ENCODE assay signal across 8 cellular contexts in the genomic region with DNA sequence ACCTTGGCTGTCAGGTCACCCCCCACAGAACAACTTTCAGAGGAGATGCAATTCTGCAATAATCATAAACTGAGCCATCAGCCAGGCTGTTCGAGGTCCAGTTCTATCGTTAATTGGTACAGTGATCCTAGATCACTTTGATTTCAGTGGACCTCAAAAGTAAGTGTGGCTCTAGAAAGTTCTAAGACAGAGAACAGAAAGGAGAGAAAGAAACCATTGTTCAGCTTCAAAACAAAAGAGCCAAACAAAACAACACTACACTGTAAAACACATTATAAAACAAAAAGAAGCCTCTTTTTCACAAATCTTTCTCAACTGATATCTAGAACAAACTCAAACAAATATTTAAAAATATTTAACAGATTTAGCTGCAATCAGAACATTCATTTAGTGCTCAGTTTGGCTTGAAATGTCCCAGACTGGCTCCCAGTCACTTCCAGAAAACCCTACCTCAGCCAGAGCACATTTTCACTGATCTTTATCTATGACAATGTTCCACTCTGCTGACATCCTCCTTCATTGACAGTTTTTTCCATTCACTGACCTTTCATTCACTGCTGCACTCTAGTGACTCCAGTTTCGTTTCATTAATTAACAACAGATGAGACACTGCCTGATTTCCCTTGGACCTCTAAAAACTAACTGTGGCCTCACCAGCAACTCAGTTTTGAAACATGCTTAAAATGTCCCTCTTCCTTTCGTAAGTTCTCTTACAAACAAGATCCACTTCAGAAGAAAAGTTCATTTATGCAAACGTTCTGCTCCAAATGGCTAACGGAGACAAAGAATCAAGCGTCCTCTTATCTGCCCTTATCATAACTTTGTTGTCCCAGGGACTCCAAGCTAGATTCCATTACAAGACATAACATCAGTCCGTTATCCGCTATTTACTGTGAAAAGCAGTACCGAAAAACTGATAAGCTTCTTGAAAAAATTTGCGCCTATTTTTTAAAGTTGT. TPM values are rescaled to one million over a fixed set of nuclear protein-coding genes. Genes with fewer than 3 reads are reported as not detected.
DNase-seq lines count a peak whose midpoint lies in the region; ATAC-seq, FAIRE-seq and TF ChIP-seq lines count a peak whose summit lies in the region.

No MANE protein-coding gene starts in this region.

- DNase-seq in GM12891 (ENCODE audit: insufficient read length, low spot score) (peak; percentile 28), M059J (ENCODE audit: low read depth) (peak; percentile 75), dorsolateral prefrontal cortex (no peak), midbrain (lab: John Stamatoyannopoulos, UW) (peak; percentile 65), NCI-H1694 (lab: John Stamatoyannopoulos, UW) (no peak), cerebellum (ENCODE audit: low spot score) (no peak)
- DNase-seq in naive thymus-derived CD8-positive, alpha-beta T cell = no peak

- H3K27me3 ChIP-seq in dorsolateral prefrontal cortex = no peaks in the 10 kb centered on the region

- peak in 2 of 56 donors; percentile 13 to 17 for TF ChIP-seq CTCF in dorsolateral prefrontal cortex (IDR thresholded peaks at IDR 0.05 in 54 of 56, conservative IDR thresholded peaks at IDR 0.05 in 2 of 56; ENCODE audit: low read depth in 1 of 56, partially characterized antibody in 56 of 56)

- H3K27ac ChIP-seq in dorsolateral prefrontal cortex = peak overlapping the region; percentile 17 to 98 (median 86)

- H3K27ac Mint-ChIP-seq in naive thymus-derived CD8-positive, alpha-beta T cell = peak overlapping the region in 5 of 10 donors; percentile 4 to 75 (median 17)

- no peaks in the 10 kb centered on the region for H3K27me3 Mint-ChIP-seq in naive thymus-derived CD8-positive, alpha-beta T cell

- peak; percentile 44; the same call in 1 of the 2 replicates for TF ChIP-seq POLR2A in GM12891 (IDR thresholded peaks at IDR 0.05; ENCODE audit: low read depth, low read length)

- H3K4me3 ChIP-seq in dorsolateral prefrontal cortex = peak overlapping the region in 44 of 59 donors; percentile 0 to 55 (median 34)

- POLR2A ChIA-PET in naive thymus-derived CD8-positive, alpha-beta T cell (lab: Charles Lee) = no interaction called here

- H3K9me3 Mint-ChIP-seq in naive thymus-derived CD8-positive, alpha-beta T cell = no peaks in the 10 kb centered on the region

- FAIRE-seq in GM12891 (lab: Jason Lieb, UNC) = peak; percentile 93

- ATAC-seq in GM21526 (IDR thresholded peaks at IDR 0.05; ENCODE audit: low FRiP score, unreplicated experiment) = peak; percentile 85
- no peak for ATAC-seq in naive thymus-derived CD8-positive, alpha-beta T cell

- intact Hi-C loops in dorsolateral prefrontal cortex (cut with DNase I) = loop anchor here in 1 of 2 donors (10.0 kb wide), 1 partner anchor 109 kb away; a partner anchor contains a TSS

- peaks cover 20 to 47% (median 40%) of the 10 kb centered on the region in 4 donors for H3K4me1 Mint-ChIP-seq in naive thymus-derived CD8-positive, alpha-beta T cell

- H3K4me3 Mint-ChIP-seq in naive thymus-derived CD8-positive, alpha-beta T cell = peak overlapping the region in 1 of 10 donors; percentile 40

- H3K36me3 Mint-ChIP-seq in naive thymus-derived CD8-positive, alpha-beta T cell = peaks cover 0 to 15% (median 14%) of the 10 kb centered on the region in 3 donors

TF ChIP-seq in GM12891, 5 proteins besides CTCF, POLR2A, EP300 and RAD21:
- TF ChIP-seq TAF1 (IDR thresholded peaks at IDR 0.05; ENCODE audit: low read depth, low read length) (0 out of 2 replicates have a peak, but pooled peaks have one; percentile 20), PAX5 (IDR thresholded peaks at IDR 0.05; ENCODE audit: insufficient read depth, low read length, severe bottlenecking) (peak; percentile 81), SPI1 (IDR thresholded peaks at IDR 0.05; ENCODE audit: low read depth, low read length) (no peak; the same call in 1 of the 2 replicates)

RNA-seq across cellular contexts. Expression of a gene that starts 56.8 kb away (rescaled TPM):
- 22.6 TPM for polyA plus RNA-seq in GM12891 (2012; ENCODE audit: low read depth, missing spikeins)
- 11.1 and 13.3 TPM in 2 replicates for total RNA-seq in M059J (2014; rRNA removed; shearing (Covaris generic))
- total RNA-seq in dorsolateral prefrontal cortex (10 to 100 TPM; 12.2 to 57.9 (median 21.4) TPM), cerebellum (15.9 TPM)
- 10 to 100 TPM; 27.0 to 30.4 TPM for total RNA-seq in naive thymus-derived CD8-positive, alpha-beta T cell
- 1 to 10 TPM; 4.5 to 4.7 (median 4.6) TPM for polyA plus RNA-seq in naive thymus-derived CD8-positive, alpha-beta T cell

Comparison
In these comparisons a context has a peak if more than half of its experiments do, and no peak if none do; other contexts are left out.
1. DNase-seq: peak in GM12891 (single experiment), M059J (single experiment) and midbrain (single experiment); none in dorsolateral prefrontal cortex (0 of 10), NCI-H1694 (single experiment), naive thymus-derived CD8-positive, alpha-beta T cell (0 of 10) and cerebellum (single experiment).